ENCODE assay signal across 27 cellular contexts in the genomic region with DNA sequence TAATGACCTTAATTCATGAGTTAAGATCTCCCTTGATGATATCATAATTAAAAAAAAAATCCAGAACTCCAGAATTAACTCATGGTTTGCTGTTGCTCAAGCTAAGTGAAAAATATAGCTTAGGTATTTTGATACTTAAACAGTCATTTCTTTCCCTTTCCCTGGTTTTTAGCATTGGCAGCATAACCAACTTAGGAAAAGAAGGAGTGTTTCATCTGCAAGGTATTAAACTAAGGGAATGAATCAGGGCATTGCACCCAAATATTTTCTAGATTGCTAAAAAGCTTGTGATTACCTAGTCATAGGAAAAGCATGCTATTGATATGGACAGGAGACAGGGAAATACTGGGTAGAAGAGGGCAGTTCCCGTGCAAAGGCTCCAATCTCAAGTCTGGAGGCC.
DNase-seq lines count a peak whose midpoint lies in the region; ATAC-seq, FAIRE-seq and TF ChIP-seq lines count a peak whose summit lies in the region.
"Had no signal": no experiment of that assay in that cellular context is flagged by ENCODE, and none has a peak within 500 bp of the region (broad histone marks: within the 10 kb centered on the region; RNA-seq: fewer than 3 reads in every experiment).

No MANE protein-coding gene starts in this region.

- no peaks in the 10 kb centered on the region for H3K9me3 ChIP-seq in IMR-90 (ENCODE audit: control insufficient read depth, insufficient read depth, low read length)
- H3K9me3 ChIP-seq: prostate gland had no signal

- no peaks in the 10 kb centered on the region for H3K4me1 Mint-ChIP-seq in stimulated activated effector memory CD8-positive, alpha-beta T cell treated with anti-CD3 and anti-CD28 coated beads, Interleukin-12 subunit alpha, Interleukin-12 subunit beta, amount 100 ng/mL, for 72 hours
- no peaks in the 10 kb centered on the region for H3K4me1 Mint-ChIP-seq in stimulated activated naive CD8-positive, alpha-beta T cell treated with anti-CD3 and anti-CD28 coated beads, Interleukin-15, amount 100 ng/mL, for 72 hours
- H3K4me1 Mint-ChIP-seq: activated B cell treated with CpG ODN at 0.5 μM for 24 hours; activated naive CD4-positive, alpha-beta T cell treated with anti-CD3 and anti-CD28 coated beads, Interleukin-2, amount 50 U/mL, for 24 hours; CD14-positive monocyte; memory B cell had no signal

- DNase-seq in BJ (ENCODE audit: low read depth) (peak; percentile 46), IMR-90 (peak; percentile 44), bronchial epithelial cell (ENCODE audit: low read depth) (peak; percentile 78), iris pigment epithelial cell (ENCODE audit: low read depth) (peak; percentile 22), NCI-H526 treated with DMSO at 0.1 percent for 48 hours (lab: John Stamatoyannopoulos, UW) (no peak)
- no peak for DNase-seq in stimulated activated effector memory CD8-positive, alpha-beta T cell treated with anti-CD3 and anti-CD28 coated beads, Interleukin-12 subunit alpha, Interleukin-12 subunit beta, amount 100 ng/mL, for 72 hours (ENCODE audit: low spot score in 2 of 2)
- no peak for DNase-seq in stimulated activated naive CD8-positive, alpha-beta T cell treated with anti-CD3 and anti-CD28 coated beads, Interleukin-15, amount 100 ng/mL, for 72 hours
- DNase-seq: activated B cell treated with CpG ODN at 0.5 μM for 24 hours; aorta; effector CD4-positive, alpha-beta T cell; NCI-H1105; NCI-H2029; NCI-H345; NCI-H82; stimulated activated CD8-positive, alpha-beta memory T cell treated with anti-CD3 and anti-CD28 coated beads, Interleukin-4, amount 100 ng/mL, for 48 hours; substantia nigra; T-helper 9 cell had no signal

- no TSS peak for BruUV-seq in IMR-90 (replicated peaks; lab: Mats Ljungman, UMichigan)

- H2BK5ac ChIP-seq in IMR-90 (ENCODE audit: low read depth, low read length, poor library complexity, severe bottlenecking), result no peak overlapping the region

- no peak overlapping the region for H4K8ac ChIP-seq in IMR-90 (ENCODE audit: low read depth in 2 of 2, low read length in 2 of 2)

- H3K4me3 ChIP-seq in BJ (ENCODE audit: low read depth, low read length), result no peak overlapping the region
- no peak overlapping the region for H3K4me3 ChIP-seq in IMR-90 (ENCODE audit: insufficient read depth, low read depth, low read length)
- H3K4me3 ChIP-seq in bronchial epithelial cell (ENCODE audit: low read depth, low read length), result no peak overlapping the region
- H3K4me3 ChIP-seq: prostate gland had no signal

- H3K9ac ChIP-seq in IMR-90 (ENCODE audit: low read depth, low read length), result no peak overlapping the region

- POLR2A ChIA-PET in BJ (lab: Charles Lee) (no interaction called here), IMR-90 (lab: Charles Lee; ENCODE audit: unreplicated experiment) (no interaction called here)

- no peak overlapping the region for H3K23ac ChIP-seq in IMR-90 (ENCODE audit: low read depth, low read length)

- H3K27me3 ChIP-seq in BJ (ENCODE audit: control insufficient read depth, insufficient read depth, low read length), result no peaks in the 10 kb centered on the region
- no peaks in the 10 kb centered on the region for H3K27me3 ChIP-seq in IMR-90 (ENCODE audit: control insufficient read depth, insufficient read depth, low read length)
- no peaks in the 10 kb centered on the region for H3K27me3 ChIP-seq in bronchial epithelial cell (ENCODE audit: control insufficient read depth, insufficient read depth, low read length)

- no peak overlapping the region for H4K91ac ChIP-seq in IMR-90 (ENCODE audit: insufficient read depth, low read depth, low read length)

- no peak overlapping the region for H3K4me2 ChIP-seq in IMR-90 (ENCODE audit: low read depth, low read length)

- no peaks in the 10 kb centered on the region for H3K27me3 Mint-ChIP-seq in stimulated activated naive CD8-positive, alpha-beta T cell treated with anti-CD3 and anti-CD28 coated beads, Interleukin-15, amount 100 ng/mL, for 72 hours
- H3K27me3 Mint-ChIP-seq: activated B cell treated with CpG ODN at 0.5 μM for 24 hours; activated naive CD4-positive, alpha-beta T cell treated with anti-CD3 and anti-CD28 coated beads, Interleukin-2, amount 50 U/mL, for 24 hours; memory B cell had no signal

- no peaks in the 10 kb centered on the region for H3K4me1 ChIP-seq in IMR-90 (ENCODE audit: control insufficient read depth, insufficient read depth, low read length)
- H3K4me1 ChIP-seq: prostate gland had no signal

- peaks cover 8% of the 10 kb centered on the region for H3K9me3 Mint-ChIP-seq in stimulated activated effector memory CD8-positive, alpha-beta T cell treated with anti-CD3 and anti-CD28 coated beads, Interleukin-12 subunit alpha, Interleukin-12 subunit beta, amount 100 ng/mL, for 72 hours
- H3K9me3 Mint-ChIP-seq in stimulated activated naive CD8-positive, alpha-beta T cell treated with anti-CD3 and anti-CD28 coated beads, Interleukin-15, amount 100 ng/mL, for 72 hours, result peaks cover 0 to 18% of the 10 kb centered on the region in 2 donors
- H3K9me3 Mint-ChIP-seq: activated B cell treated with CpG ODN at 0.5 μM for 24 hours; activated T-helper 1 cell treated with anti-CD3 and anti-CD28 coated beads, Interleukin-12 subunit alpha, Interleukin-12 subunit beta, Interleukin-2, Interleukin-4 antibody, amounts not matched to agents 30 ng/mL and 10 ng/mL and 1 ng/mL, durations not matched to agents 14 hours and 24 hours and 36 hours had no signal

- no peak overlapping the region for H4K5ac ChIP-seq in IMR-90 (ENCODE audit: low read depth, low read length)

- H3K56ac ChIP-seq in IMR-90 (ENCODE audit: extremely low read depth, insufficient read depth, low read length), result no peak overlapping the region

- TF ChIP-seq RAD21 in IMR-90 (IDR thresholded peaks at IDR 0.05; ENCODE audit: low read length), result no peak

- no peak overlapping the region for H3K14ac ChIP-seq in IMR-90 (replicated peaks; ENCODE audit: low read depth, low read length)

- no peak for FAIRE-seq in bronchial epithelial cell (lab: Jason Lieb, UNC)
- FAIRE-seq: D721Med, GM19239 had no signal

- no peaks in the 10 kb centered on the region for H3K79me1 ChIP-seq in IMR-90 (ENCODE audit: low read depth in 1 of 2, low read length in 2 of 2)

- no peak overlapping the region for H2BK120ac ChIP-seq in IMR-90 (ENCODE audit: low read depth, low read length)

- H4K20me1 ChIP-seq in IMR-90 (ENCODE audit: insufficient read depth, low read length), result no peaks in the 10 kb centered on the region

- TF ChIP-seq POLR2A in IMR-90 (IDR thresholded peaks at IDR 0.05; ENCODE audit: low read depth, low read length), result no peak

- CTCF ChIA-PET in BJ (lab: Yijun Ruan, JAX) (interaction anchor here (1.7 kb wide), 1 partner anchor 12 kb away, joined by 3 read pairs; no protein-coding TSS in a partner anchor), IMR-90 (lab: Yijun Ruan, JAX) (interaction anchor here (0.6 to 0.7 kb wide), 2 partner anchors 26 to 215 kb away, joined by 3 to 6 read pairs; no protein-coding TSS in a partner anchor)

- H2AK9ac ChIP-seq in IMR-90 (replicated peaks; ENCODE audit: low read depth, low read length, poor library complexity), result no peak overlapping the region

- no peak overlapping the region for H2AFZ ChIP-seq in IMR-90 (replicated peaks; ENCODE audit: low read length, poor library complexity)

- no peaks in the 10 kb centered on the region for H3K36me3 Mint-ChIP-seq in stimulated activated effector memory CD8-positive, alpha-beta T cell treated with anti-CD3 and anti-CD28 coated beads, Interleukin-12 subunit alpha, Interleukin-12 subunit beta, amount 100 ng/mL, for 72 hours
- H3K36me3 Mint-ChIP-seq: activated naive CD4-positive, alpha-beta T cell treated with anti-CD3 and anti-CD28 coated beads, Interleukin-2, amount 50 U/mL, for 24 hours; CD14-positive monocyte; memory B cell had no signal

- no peak for TF ChIP-seq CTCF in BJ (IDR thresholded peaks at IDR 0.05; ENCODE audit: insufficient read depth, low read depth, low read length)
- TF ChIP-seq CTCF in IMR-90 (conservative IDR thresholded peaks at IDR 0.05; ENCODE audit: low read depth, low read length), result no peak
- TF ChIP-seq CTCF in bronchial epithelial cell (IDR thresholded peaks at IDR 0.05; ENCODE audit: insufficient read depth, low read length, severe bottlenecking), result no peak

- no peak overlapping the region for H3K27ac ChIP-seq in IMR-90 (ENCODE audit: insufficient read depth, low read length)
- H3K27ac ChIP-seq: prostate gland had no signal

- ATAC-seq in IMR-90 (ENCODE audit: low read depth) (no peak), HG03175 (IDR thresholded peaks at IDR 0.05; ENCODE audit: unreplicated experiment) (no peak)
- no peak for ATAC-seq in stimulated activated effector memory CD8-positive, alpha-beta T cell treated with anti-CD3 and anti-CD28 coated beads, Interleukin-12 subunit alpha, Interleukin-12 subunit beta, amount 100 ng/mL, for 72 hours
- ATAC-seq in stimulated activated naive CD8-positive, alpha-beta T cell treated with anti-CD3 and anti-CD28 coated beads, Interleukin-15, amount 100 ng/mL, for 72 hours, result no peak
- ATAC-seq: esophagus mucosa, HCT116 had no signal

- H2BK20ac ChIP-seq in IMR-90 (ENCODE audit: low read depth, low read length), result no peak overlapping the region

- H3K36me3 ChIP-seq in BJ (ENCODE audit: control insufficient read depth, insufficient read depth, low read length) (no peaks in the 10 kb centered on the region), IMR-90 (ENCODE audit: control insufficient read depth, insufficient read depth, low read length) (no peaks in the 10 kb centered on the region), bronchial epithelial cell (ENCODE audit: control insufficient read depth, insufficient read depth, low read length) (no peaks in the 10 kb centered on the region)
- H3K36me3 ChIP-seq: prostate gland had no signal

- no peak overlapping the region for H2AK5ac ChIP-seq in IMR-90 (ENCODE audit: low read depth, low read length)

- no peak overlapping the region for H3K4me3 Mint-ChIP-seq in stimulated activated effector memory CD8-positive, alpha-beta T cell treated with anti-CD3 and anti-CD28 coated beads, Interleukin-12 subunit alpha, Interleukin-12 subunit beta, amount 100 ng/mL, for 72 hours
- no peak overlapping the region for H3K4me3 Mint-ChIP-seq in stimulated activated naive CD8-positive, alpha-beta T cell treated with anti-CD3 and anti-CD28 coated beads, Interleukin-15, amount 100 ng/mL, for 72 hours
- H3K4me3 Mint-ChIP-seq: activated B cell treated with CpG ODN at 0.5 μM for 24 hours; activated naive CD4-positive, alpha-beta T cell treated with anti-CD3 and anti-CD28 coated beads, Interleukin-2, amount 50 U/mL, for 24 hours; activated T-helper 1 cell treated with anti-CD3 and anti-CD28 coated beads, Interleukin-12 subunit alpha, Interleukin-12 subunit beta, Interleukin-2, Interleukin-4 antibody, amounts not matched to agents 30 ng/mL and 10 ng/mL and 1 ng/mL, durations not matched to agents 14 hours and 24 hours and 36 hours; CD14-positive monocyte; memory B cell had no signal

- no CpG with 5 or more reads among the region's 1 CpG for WGBS in IMR-90 (ENCODE audit: extremely low coverage in 2 of 2, insufficient read length in 1 of 2), 2 experiments

- dilution Hi-C loops in IMR-90 (cut with HindIII; ENCODE audit: low sequenced_read_pairs, unreplicated experiment), result no loop called here

- in situ Hi-C loops in IMR-90 (cut with MboI; ENCODE audit: low sequenced_read_pairs), result no loop called here

- no peak overlapping the region for H3K27ac Mint-ChIP-seq in stimulated activated effector memory CD8-positive, alpha-beta T cell treated with anti-CD3 and anti-CD28 coated beads, Interleukin-12 subunit alpha, Interleukin-12 subunit beta, amount 100 ng/mL, for 72 hours
- no peak overlapping the region for H3K27ac Mint-ChIP-seq in stimulated activated naive CD8-positive, alpha-beta T cell treated with anti-CD3 and anti-CD28 coated beads, Interleukin-15, amount 100 ng/mL, for 72 hours
- H3K27ac Mint-ChIP-seq: activated B cell treated with CpG ODN at 0.5 μM for 24 hours; activated naive CD4-positive, alpha-beta T cell treated with anti-CD3 and anti-CD28 coated beads, Interleukin-2, amount 50 U/mL, for 24 hours; activated T-helper 1 cell treated with anti-CD3 and anti-CD28 coated beads, Interleukin-12 subunit alpha, Interleukin-12 subunit beta, Interleukin-2, Interleukin-4 antibody, amounts not matched to agents 30 ng/mL and 10 ng/mL and 1 ng/mL, durations not matched to agents 14 hours and 24 hours and 36 hours; memory B cell had no signal

- no peak overlapping the region for H3K18ac ChIP-seq in IMR-90 (ENCODE audit: low read depth, low read length)

- H3K4ac ChIP-seq in IMR-90 (ENCODE audit: low read depth, low read length), result no peak overlapping the region

- H2BK15ac ChIP-seq in IMR-90 (ENCODE audit: low read depth, low read length), result no peak overlapping the region

- intact Hi-C loops in IMR-90 (cut with micrococcal nuclease), result no loop called here

- no peaks in the 10 kb centered on the region for H3K9me1 ChIP-seq in IMR-90 (ENCODE audit: insufficient read depth, low read length)

Comparison
In these comparisons a context has a peak if more than half of its experiments do, and no peak if none do; other contexts are left out.
1. DNase-seq: peak in BJ (single experiment), IMR-90 (single experiment), bronchial epithelial cell (single experiment) and iris pigment epithelial cell (single experiment); none in stimulated activated effector memory CD8-positive, alpha-beta T cell treated with anti-CD3 and anti-CD28 coated beads, Interleukin-12 subunit alpha, Interleukin-12 subunit beta, amount 100 ng/mL, for 72 hours (0 of 2), stimulated activated naive CD8-positive, alpha-beta T cell treated with anti-CD3 and anti-CD28 coated beads, Interleukin-15, amount 100 ng/mL, for 72 hours (0 of 2) and NCI-H526 treated with DMSO at 0.1 percent for 48 hours (single experiment).